21 cellular contexts compared by ENCODE assay signal in the genomic region with DNA sequence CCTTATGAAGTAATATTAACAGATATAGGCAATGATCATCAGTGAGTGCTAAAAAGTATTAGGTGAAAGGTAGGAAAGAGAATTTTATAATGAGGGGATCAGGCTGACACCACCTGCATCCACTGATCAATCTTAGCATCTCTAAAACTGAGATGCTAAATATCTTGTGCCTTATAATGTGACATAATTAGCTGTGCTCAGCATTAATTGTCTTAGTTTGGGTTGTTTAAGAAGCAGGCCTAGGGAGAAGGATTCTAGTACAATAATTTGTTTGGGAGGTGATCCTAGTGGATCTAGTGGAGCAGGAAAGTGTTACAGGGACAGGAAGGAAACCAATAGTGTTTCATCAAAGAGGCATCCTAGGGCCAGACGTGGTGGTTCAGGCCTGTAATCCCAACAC. TPM values are rescaled to one million over a fixed set of nuclear protein-coding genes. Genes with fewer than 3 reads are reported as not detected.
DNase-seq lines count a peak whose midpoint lies in the region; ATAC-seq, FAIRE-seq and TF ChIP-seq lines count a peak whose summit lies in the region.
"Had no signal": no experiment of that assay in that cellular context is flagged by ENCODE, and none has a peak within 500 bp of the region (broad histone marks: within the 10 kb centered on the region; RNA-seq: fewer than 3 reads in every experiment).

No MANE protein-coding gene starts in this region.

- H3K27ac ChIP-seq in A549 (no peak overlapping the region), IMR-90 (ENCODE audit: insufficient read depth, low read length) (no peak overlapping the region), mesenchymal stem cell (ENCODE audit: low read length, poor library complexity, severe bottlenecking) (no peak overlapping the region), tibial nerve (peak overlapping the region in 3 of 4 donors; percentile 77 to 87 (median 85)), colonic mucosa (no peak overlapping the region)
- H3K27ac ChIP-seq: BLaER1, C4-2B had no signal

- TF ChIP-seq POLR2A in A549 (IDR thresholded peaks at IDR 0.05; ENCODE audit: low read length) = no peak
- no peak for TF ChIP-seq POLR2A in IMR-90 (IDR thresholded peaks at IDR 0.05; ENCODE audit: low read depth, low read length)
- no peak for TF ChIP-seq POLR2A in tibial nerve (IDR thresholded peaks at IDR 0.05)

- H3K56ac ChIP-seq in IMR-90 (ENCODE audit: extremely low read depth, insufficient read depth, low read length) = no peak overlapping the region

- no TSS peak for BruUV-seq in IMR-90 (replicated peaks; lab: Mats Ljungman, UMichigan)

- no peak overlapping the region for H2BK120ac ChIP-seq in IMR-90 (ENCODE audit: low read depth, low read length)
- H2BK120ac ChIP-seq in mesenchymal stem cell (ENCODE audit: low read depth, low read length) = no peak overlapping the region

- H3K4ac ChIP-seq in IMR-90 (ENCODE audit: low read depth, low read length) = no peak overlapping the region
- H3K4ac ChIP-seq in mesenchymal stem cell (ENCODE audit: low read depth in 1 of 2, low read length in 2 of 2) = no peak overlapping the region

- H3K36me3 ChIP-seq in IMR-90 (ENCODE audit: control insufficient read depth, insufficient read depth, low read length) = no peaks in the 10 kb centered on the region
- no peaks in the 10 kb centered on the region for H3K36me3 ChIP-seq in mesenchymal stem cell (ENCODE audit: control insufficient read depth in 1 of 2, insufficient read depth in 2 of 2, low read depth in 1 of 2, low read length in 2 of 2)
- H3K36me3 ChIP-seq in tibial nerve = no peaks in the 10 kb centered on the region
- no peaks in the 10 kb centered on the region for H3K36me3 ChIP-seq in colonic mucosa
- H3K36me3 ChIP-seq: BLaER1, HAP-1 had no signal

- no peak overlapping the region for H2AK9ac ChIP-seq in IMR-90 (replicated peaks; ENCODE audit: low read depth, low read length, poor library complexity)

- H4K5ac ChIP-seq in IMR-90 (ENCODE audit: low read depth, low read length) = no peak overlapping the region

- H3K9ac ChIP-seq in IMR-90 (ENCODE audit: low read depth, low read length) = no peak overlapping the region
- no peak overlapping the region for H3K9ac ChIP-seq in mesenchymal stem cell (ENCODE audit: low read length)
- H3K9ac ChIP-seq in colonic mucosa (ENCODE audit: low read depth in 2 of 2, low read length in 2 of 2) = no peak overlapping the region
- H3K9ac ChIP-seq: BLaER1 had no signal

- ATAC-seq in A549 = no peak
- no peak for ATAC-seq in IMR-90 (ENCODE audit: low read depth)
- no peak for ATAC-seq in GM21381 (IDR thresholded peaks at IDR 0.05; ENCODE audit: unreplicated experiment)
- ATAC-seq: CD8-positive, alpha-beta T cell had no signal

- no peak overlapping the region for H2BK12ac ChIP-seq in mesenchymal stem cell (ENCODE audit: low read length in 2 of 2)

- no peaks in the 10 kb centered on the region for H4K20me1 ChIP-seq in IMR-90 (ENCODE audit: insufficient read depth, low read length)
- H4K20me1 ChIP-seq: BLaER1 had no signal

- no peak overlapping the region for H2BK15ac ChIP-seq in IMR-90 (ENCODE audit: low read depth, low read length)
- no peak overlapping the region for H2BK15ac ChIP-seq in mesenchymal stem cell (ENCODE audit: low read depth, poor library complexity, severe bottlenecking)

- POLR2A ChIA-PET in A549 (lab: Yijun Ruan, JAX) (no interaction called here), IMR-90 (lab: Charles Lee; ENCODE audit: unreplicated experiment) (no interaction called here)

- no peaks in the 10 kb centered on the region for H3K27me3 ChIP-seq in IMR-90 (ENCODE audit: control insufficient read depth, insufficient read depth, low read length)
- no peaks in the 10 kb centered on the region for H3K27me3 ChIP-seq in mesenchymal stem cell (ENCODE audit: control insufficient read depth in 1 of 2, insufficient read depth in 1 of 2, low read length in 2 of 2)
- no peaks in the 10 kb centered on the region for H3K27me3 ChIP-seq in tibial nerve
- H3K27me3 ChIP-seq in colonic mucosa = no peaks in the 10 kb centered on the region
- H3K27me3 ChIP-seq: BLaER1 had no signal

- H3K9me3 ChIP-seq in A549 = no peaks in the 10 kb centered on the region
- no peaks in the 10 kb centered on the region for H3K9me3 ChIP-seq in IMR-90 (ENCODE audit: control insufficient read depth, insufficient read depth, low read length)
- no peaks in the 10 kb centered on the region for H3K9me3 ChIP-seq in mesenchymal stem cell (ENCODE audit: control insufficient read depth, low read length)
- H3K9me3 ChIP-seq in tibial nerve = no peaks in the 10 kb centered on the region
- H3K9me3 ChIP-seq in colonic mucosa = no peaks in the 10 kb centered on the region
- H3K9me3 ChIP-seq: Caco-2, HAP-1 had no signal

- no peak overlapping the region for H3K4me3 ChIP-seq in A549
- no peak overlapping the region for H3K4me3 ChIP-seq in IMR-90 (ENCODE audit: insufficient read depth, low read depth, low read length)
- no peak overlapping the region for H3K4me3 ChIP-seq in mesenchymal stem cell (ENCODE audit: insufficient read depth in 1 of 2, low read depth in 1 of 2, low read length in 2 of 2)
- no peak overlapping the region for H3K4me3 ChIP-seq in tibial nerve
- H3K4me3 ChIP-seq in colonic mucosa = no peak overlapping the region
- H3K4me3 ChIP-seq: BLaER1, HAP-1 had no signal

- H3K18ac ChIP-seq in IMR-90 (ENCODE audit: low read depth, low read length) (no peak overlapping the region), mesenchymal stem cell (ENCODE audit: low read depth in 1 of 2, low read length in 2 of 2) (no peak overlapping the region)

- no peak for TF ChIP-seq EP300 in A549 (IDR thresholded peaks at IDR 0.05)
- no peak for TF ChIP-seq EP300 in tibial nerve (IDR thresholded peaks at IDR 0.05)

- no peak overlapping the region for H2BK20ac ChIP-seq in IMR-90 (ENCODE audit: low read depth, low read length)

- H4K8ac ChIP-seq in IMR-90 (ENCODE audit: low read depth in 2 of 2, low read length in 2 of 2) = no peak overlapping the region
- H4K8ac ChIP-seq in mesenchymal stem cell (ENCODE audit: low read length) = no peak overlapping the region

- no peak overlapping the region for H2AFZ ChIP-seq in IMR-90 (replicated peaks; ENCODE audit: low read length, poor library complexity)
- H2AFZ ChIP-seq in mesenchymal stem cell (ENCODE audit: low read depth, low read length) = no peak overlapping the region

- TF ChIP-seq RAD21 in A549 (conservative IDR thresholded peaks at IDR 0.05 in 1 of 2, IDR thresholded peaks at IDR 0.05 in 1 of 2) = no peak
- TF ChIP-seq RAD21 in IMR-90 (IDR thresholded peaks at IDR 0.05; ENCODE audit: low read length) = no peak

- no peaks in the 10 kb centered on the region for H3K9me1 ChIP-seq in IMR-90 (ENCODE audit: insufficient read depth, low read length)

- TF ChIP-seq CTCF in A549 (IDR thresholded peaks at IDR 0.05) (no peak), IMR-90 (conservative IDR thresholded peaks at IDR 0.05; ENCODE audit: low read depth, low read length) (no peak), tibial nerve (IDR thresholded peaks at IDR 0.05) (no peak), colonic mucosa (IDR thresholded peaks at IDR 0.05) (no peak)

- H4K91ac ChIP-seq in IMR-90 (ENCODE audit: insufficient read depth, low read depth, low read length) (no peak overlapping the region), mesenchymal stem cell (ENCODE audit: low read length) (no peak overlapping the region)

- intact Hi-C loops in IMR-90 (cut with micrococcal nuclease) = no loop called here
- intact Hi-C loops in colonic mucosa (cut with DNase I) = no loop called here

- H3K23ac ChIP-seq in IMR-90 (ENCODE audit: low read depth, low read length) (no peak overlapping the region), mesenchymal stem cell (ENCODE audit: low read length in 2 of 2) (no peak overlapping the region)

- CTCF ChIA-PET in A549 (lab: Yijun Ruan, JAX) = no interaction called here
- CTCF ChIA-PET in IMR-90 (lab: Yijun Ruan, JAX) = no interaction called here

- dilution Hi-C loops in IMR-90 (cut with HindIII; ENCODE audit: low sequenced_read_pairs, unreplicated experiment) = no loop called here

- WGBS in A549 (ENCODE audit: missing lambda C conversion rate) = 86% methylated on average over 1 of the region's 1 CpG
- no CpG with 5 or more reads among the region's 1 CpG for WGBS in IMR-90 (ENCODE audit: extremely low coverage in 2 of 2, insufficient read length in 1 of 2), 2 experiments
- WGBS in mesenchymal stem cell = 100% methylated on average over 1 of the region's 1 CpG
- 69 to 92% methylated on average over 1 of the region's 1 CpG for WGBS in tibial nerve, 2 donors

- H2AK5ac ChIP-seq in IMR-90 (ENCODE audit: low read depth, low read length) = no peak overlapping the region
- peak overlapping the region; percentile 4 for H2AK5ac ChIP-seq in mesenchymal stem cell (ENCODE audit: low read length, severe bottlenecking)

- in situ Hi-C loops in IMR-90 (cut with MboI; ENCODE audit: low sequenced_read_pairs) = no loop called here

- FAIRE-seq in A549 (lab: Jason Lieb, UNC) = no peak
- FAIRE-seq: G401.6, GM19239, H54 had no signal

- H3K14ac ChIP-seq in IMR-90 (replicated peaks; ENCODE audit: low read depth, low read length) (no peak overlapping the region), mesenchymal stem cell (ENCODE audit: low read length in 2 of 2) (no peak overlapping the region)

- H3K4me2 ChIP-seq in A549 (no peak overlapping the region), IMR-90 (ENCODE audit: low read depth, low read length) (no peak overlapping the region), mesenchymal stem cell (ENCODE audit: low read length, poor library complexity, severe bottlenecking) (no peak overlapping the region)
- H3K4me2 ChIP-seq: BLaER1 had no signal

- H3K79me1 ChIP-seq in IMR-90 (ENCODE audit: low read depth in 1 of 2, low read length in 2 of 2) = no peaks in the 10 kb centered on the region
- H3K79me1 ChIP-seq in mesenchymal stem cell (replicated peaks; ENCODE audit: low read length, poor library complexity, severe bottlenecking) = no peaks in the 10 kb centered on the region

- H3K4me1 ChIP-seq in A549 = no peaks in the 10 kb centered on the region
- peaks cover 8% of the 10 kb centered on the region for H3K4me1 ChIP-seq in IMR-90 (ENCODE audit: control insufficient read depth, insufficient read depth, low read length)
- H3K4me1 ChIP-seq in mesenchymal stem cell (ENCODE audit: control insufficient read depth, insufficient read depth, low read depth, low read length) = peaks cover 4% of the 10 kb centered on the region
- peaks cover 0 to 19% (median 8%) of the 10 kb centered on the region in 4 donors for H3K4me1 ChIP-seq in tibial nerve
- H3K4me1 ChIP-seq in colonic mucosa = no peaks in the 10 kb centered on the region
- H3K4me1 ChIP-seq: BLaER1, Caco-2 had no signal

- no peak for DNase-seq in A549 (ENCODE audit: low read depth in 1 of 2, low spot score in 1 of 2)
- no peak for DNase-seq in IMR-90
- no peak for DNase-seq in mesenchymal stem cell
- no peak for DNase-seq in tibial nerve (ENCODE audit: low spot score in 2 of 2)
- no peak for DNase-seq in colonic mucosa
- DNase-seq in SKM-1 (lab: John Stamatoyannopoulos, UW; ENCODE audit: unreplicated experiment) = no peak
- DNase-seq: 8988T; Caco-2; CD4-positive, CD25-positive, alpha-beta regulatory T cell; CD8-positive, alpha-beta T cell; DMS153; DND-41; GOT3; HFFc6 had no signal

- no peak overlapping the region for H2BK5ac ChIP-seq in IMR-90 (ENCODE audit: low read depth, low read length, poor library complexity, severe bottlenecking)
- H2BK5ac ChIP-seq in mesenchymal stem cell (ENCODE audit: low read depth, low read length, poor library complexity, severe bottlenecking) = no peak overlapping the region

RNA-seq across cellular contexts. Expression of a gene that starts 22.2 kb away (rescaled TPM):
- polyA plus RNA-seq in A549 (2011; rRNA removed) (42.9 and 52.5 TPM in 2 replicates), A549 (2017; fragmentation: RNase III; extraction: RNeasy Plus Mini Kit Qiagen cat#74134 plus additional on column Dnase treatment) (46.1 to 49.0 TPM (median 47.3 TPM) in 3 replicates), IMR-90 (2012; rRNA removed) (64.7 and 71.8 TPM in 2 replicates)
- polyA plus RNA-seq in A549 (2012; cell fraction: cytosol; rRNA removed) = 24.6 and 25.1 TPM in 2 replicates
- 19.1 and 27.5 TPM in 2 replicates for polyA plus RNA-seq in A549 (2012; cell fraction: nucleus; rRNA removed)
- polyA minus RNA-seq in A549 (2011; rRNA and poly(A)+ RNA removed) = 31.3 and 39.0 TPM in 2 replicates
- total RNA-seq in IMR-90 (2012; rRNA removed) (82.8 and 90.5 TPM in 2 replicates), tibial nerve (10 to 100 TPM; 40.4 to 80.8 (median 49.5) TPM), colonic mucosa (10 to 100 TPM; 21.1 to 22.5 TPM)
- 33.3 and 39.9 TPM in 2 replicates for polyA plus RNA-seq in IMR-90 (2012; cell fraction: cytosol; rRNA removed)
- polyA plus RNA-seq in IMR-90 (2012; cell fraction: nucleus; rRNA removed; ENCODE audit: low replicate concordance) = 20.0 and 45.3 TPM in 2 replicates
- polyA plus RNA-seq in mesenchymal stem cell (2013, experiment 1 of 2) = 44.7 TPM
- polyA plus RNA-seq in mesenchymal stem cell (2013, experiment 2 of 2) = 50.7 TPM

Comparison
In these comparisons a context has a peak if more than half of its experiments do, and no peak if none do; other contexts are left out.
1. H3K27ac ChIP-seq: peak in tibial nerve (3 of 4); none in A549 (0 of 2), IMR-90 (single experiment), mesenchymal stem cell (single experiment) and colonic mucosa (single experiment).